Comparison of ENCODE assay signal across 23 cellular contexts in genomic region chr16:89847056-89847929, GRCh38. TPM values are rescaled to one million over a fixed set of nuclear protein-coding genes. Genes with fewer than 3 reads are reported as not detected.
DNase-seq lines count a peak whose midpoint lies in the region; ATAC-seq, FAIRE-seq and TF ChIP-seq lines count a peak whose summit lies in the region.
"Had no signal": no experiment of that assay in that cellular context is flagged by ENCODE, and none has a peak within 500 bp of the region (broad histone marks: within the 10 kb centered on the region; RNA-seq: fewer than 3 reads in every experiment).

No MANE protein-coding gene starts in this region.

- H3K4me1 ChIP-seq in cardiac muscle cell (ENCODE audit: low read depth) (peaks cover 11% of the 10 kb centered on the region), heart right ventricle (peaks cover 0 to 27% (median 9%) of the 10 kb centered on the region in 9 donors), endodermal cell (ENCODE audit: control insufficient read depth, insufficient read depth, low read length) (no peaks in the 10 kb centered on the region), thyroid gland (peaks cover 21 to 29% of the 10 kb centered on the region in 2 donors), esophagus squamous epithelium (no peaks in the 10 kb centered on the region)
- H3K4me1 ChIP-seq: upper lobe of right lung had no signal

- no peaks in the 10 kb centered on the region for H3K9me3 Mint-ChIP-seq in endodermal cell
- H3K9me3 Mint-ChIP-seq in activated naive CD4-positive, alpha-beta T cell treated with anti-CD3 and anti-CD28 coated beads, Interleukin-2, amount 50 U/mL, for 72 hours, result no peaks in the 10 kb centered on the region
- H3K9me3 Mint-ChIP-seq: activated T-cell treated with anti-CD3 and anti-CD28 coated beads, Interleukin-2, amount 50 U/mL, for 24 hours; CD14-positive monocyte; stimulated activated naive CD8-positive, alpha-beta T cell treated with anti-CD3 and anti-CD28 coated beads, Interleukin-15, amount 100 ng/mL, for 72 hours had no signal

- H3K36me3 ChIP-seq in cardiac muscle cell, result no peaks in the 10 kb centered on the region
- no peaks in the 10 kb centered on the region for H3K36me3 ChIP-seq in heart right ventricle
- H3K36me3 ChIP-seq in endodermal cell (ENCODE audit: control insufficient read depth, insufficient read depth, low read length), result no peaks in the 10 kb centered on the region
- H3K36me3 ChIP-seq in thyroid gland, result no peaks in the 10 kb centered on the region
- no peaks in the 10 kb centered on the region for H3K36me3 ChIP-seq in esophagus squamous epithelium
- H3K36me3 ChIP-seq: MG63, upper lobe of right lung, WERI-Rb-1 had no signal

- peaks cover 4% of the 10 kb centered on the region for H3K36me3 Mint-ChIP-seq in endodermal cell (ENCODE audit: low read depth)
- no peaks in the 10 kb centered on the region for H3K36me3 Mint-ChIP-seq in activated naive CD4-positive, alpha-beta T cell treated with anti-CD3 and anti-CD28 coated beads, Interleukin-2, amount 50 U/mL, for 72 hours
- H3K36me3 Mint-ChIP-seq: CD14-positive monocyte had no signal

- H3K4me3 Mint-ChIP-seq in endodermal cell, result no peak overlapping the region
- H3K4me3 Mint-ChIP-seq: activated T-cell treated with anti-CD3 and anti-CD28 coated beads, Interleukin-2, amount 50 U/mL, for 24 hours; CD14-positive monocyte; T-helper 17 cell had no signal

- TF ChIP-seq POLR2A in thyroid gland (IDR thresholded peaks at IDR 0.05) (no peak), esophagus squamous epithelium (IDR thresholded peaks at IDR 0.05) (no peak)

- intact Hi-C loops in heart right ventricle (cut with DNase I), result no loop called here
- intact Hi-C loops in thyroid gland (cut with DNase I), result no loop called here
- intact Hi-C loops in esophagus squamous epithelium (cut with DNase I), result no loop called here

- no peak for FAIRE-seq in D721Med (lab: Jason Lieb, UNC)

- no peak for TF ChIP-seq CTCF in cardiac muscle cell (IDR thresholded peaks at IDR 0.05; ENCODE audit: low read depth, low read length)
- no peak for TF ChIP-seq CTCF in heart right ventricle (IDR thresholded peaks at IDR 0.05)
- no peak for TF ChIP-seq CTCF in endodermal cell (conservative IDR thresholded peaks at IDR 0.05)
- no peak for TF ChIP-seq CTCF in thyroid gland (IDR thresholded peaks at IDR 0.05)
- TF ChIP-seq CTCF in esophagus squamous epithelium (IDR thresholded peaks at IDR 0.05), result no peak
- no peak for TF ChIP-seq CTCF in D721Med (IDR thresholded peaks at IDR 0.05; ENCODE audit: insufficient read depth, missing control alignments)

- peak overlapping the region; percentile 17 for H3K27ac Mint-ChIP-seq in endodermal cell
- no peak overlapping the region for H3K27ac Mint-ChIP-seq in activated naive CD4-positive, alpha-beta T cell treated with anti-CD3 and anti-CD28 coated beads, Interleukin-2, amount 50 U/mL, for 72 hours
- H3K27ac Mint-ChIP-seq: activated T-cell treated with anti-CD3 and anti-CD28 coated beads, Interleukin-2, amount 50 U/mL, for 24 hours; CD14-positive monocyte; stimulated activated naive CD8-positive, alpha-beta T cell treated with anti-CD3 and anti-CD28 coated beads, Interleukin-15, amount 100 ng/mL, for 72 hours; T-helper 17 cell had no signal

- no peaks in the 10 kb centered on the region for H3K27me3 Mint-ChIP-seq in endodermal cell (ENCODE audit: insufficient read depth)
- H3K27me3 Mint-ChIP-seq: activated T-cell treated with anti-CD3 and anti-CD28 coated beads, Interleukin-2, amount 50 U/mL, for 24 hours; stimulated activated naive CD8-positive, alpha-beta T cell treated with anti-CD3 and anti-CD28 coated beads, Interleukin-15, amount 100 ng/mL, for 72 hours; T-helper 17 cell had no signal

- H3K4me1 Mint-ChIP-seq in endodermal cell, result no peaks in the 10 kb centered on the region

- H3K27ac ChIP-seq in cardiac muscle cell (peak overlapping the region; percentile 5), heart right ventricle (no peak overlapping the region), endodermal cell (ENCODE audit: low read depth, low read length) (no peak overlapping the region), thyroid gland (peak overlapping the region; percentile 13 to 56 (median 47)), esophagus squamous epithelium (no peak overlapping the region)
- H3K27ac ChIP-seq: GM23248, upper lobe of right lung, WERI-Rb-1 had no signal

- DNase-seq in cardiac muscle cell (ENCODE audit: low read depth in 1 of 2, low spot score in 1 of 2) (no peak), heart right ventricle (no peak), NCI-H2107 treated with DMSO at 0.1 percent for 48 hours (lab: John Stamatoyannopoulos, UW; ENCODE audit: unreplicated experiment) (peak; percentile 81), endodermal cell (no peak), thyroid gland (peak; percentile 78 to 82), esophagus squamous epithelium (lab: John Stamatoyannopoulos, UW) (no peak), D721Med (ENCODE audit: insufficient read length, low spot score) (no peak)
- DNase-seq in activated naive CD4-positive, alpha-beta T cell treated with anti-CD3 and anti-CD28 coated beads, Interleukin-2, amount 50 U/mL, for 72 hours (ENCODE audit: low spot score in 2 of 2), result no peak
- DNase-seq: activated CD4-positive, alpha-beta T cell treated with anti-CD3 and anti-CD28 coated beads, Interleukin-2, amount 50 U/mL, for 48 hours; activated naive CD4-positive, alpha-beta T cell treated with anti-CD3 and anti-CD28 coated beads, Interleukin-2, amount 50 U/mL, for 16 hours; activated T-cell treated with anti-CD3 and anti-CD28 coated beads, Interleukin-2, amount 50 U/mL, for 24 hours; cortex of kidney; DND-41; foreskin fibroblast; GM23248; MG63; NCI-H510A; stimulated activated CD4-positive, alpha-beta T cell treated with anti-CD3 and anti-CD28 coated beads, Interleukin-1b, Interleukin-23, amount 100 ng/mL, for 48 hours; stimulated activated naive CD8-positive, alpha-beta T cell treated with anti-CD3 and anti-CD28 coated beads, Interleukin-15, amount 100 ng/mL, for 72 hours; T-helper 17 cell; upper lobe of right lung; WERI-Rb-1 had no signal

- no peaks in the 10 kb centered on the region for H3K27me3 ChIP-seq in cardiac muscle cell
- H3K27me3 ChIP-seq in heart right ventricle, result peaks cover 0 to 6% (median 0%) of the 10 kb centered on the region in 7 donors
- H3K27me3 ChIP-seq in endodermal cell (ENCODE audit: control insufficient read depth, insufficient read depth, low read length, poor library complexity, severe bottlenecking), result no peaks in the 10 kb centered on the region
- H3K27me3 ChIP-seq in thyroid gland, result no peaks in the 10 kb centered on the region
- H3K27me3 ChIP-seq in esophagus squamous epithelium, result no peaks in the 10 kb centered on the region
- H3K27me3 ChIP-seq: MG63, upper lobe of right lung had no signal

- H3K4me3 ChIP-seq in cardiac muscle cell, result no peak overlapping the region
- H3K4me3 ChIP-seq in heart right ventricle, result no peak overlapping the region
- no peak overlapping the region for H3K4me3 ChIP-seq in endodermal cell (ENCODE audit: low read length)
- no peak overlapping the region for H3K4me3 ChIP-seq in thyroid gland (replicated peaks in 1 of 3)
- H3K4me3 ChIP-seq in esophagus squamous epithelium, result no peak overlapping the region
- H3K4me3 ChIP-seq: GM23248, MG63, upper lobe of right lung had no signal

- H3K9me3 ChIP-seq in cardiac muscle cell (ENCODE audit: low read depth) (no peaks in the 10 kb centered on the region), heart right ventricle (no peaks in the 10 kb centered on the region), endodermal cell (ENCODE audit: control insufficient read depth, low read length) (no peaks in the 10 kb centered on the region), thyroid gland (no peaks in the 10 kb centered on the region), esophagus squamous epithelium (no peaks in the 10 kb centered on the region)
- H3K9me3 ChIP-seq: MG63, upper lobe of right lung had no signal

- 62% methylated on average over 26 of the region's 26 CpGs for WGBS in heart right ventricle, 2 donors
- WGBS in endodermal cell (ENCODE audit: insufficient coverage in 1 of 2, insufficient read length in 1 of 2), 2 experiments, result 88 to 90% methylated on average over 19 to 26 of the region's 26 CpGs
- 32 to 44% methylated on average over 18 to 26 of the region's 26 CpGs for WGBS in thyroid gland, 2 donors
- 73 to 77% methylated on average over 6 to 8 of the region's 26 CpGs for WGBS in esophagus squamous epithelium, 2 donors

- no peak overlapping the region for H3K9ac ChIP-seq in endodermal cell (ENCODE audit: extremely low read depth, low read length, poor library complexity, severe bottlenecking)
- H3K9ac ChIP-seq: GM23248 had no signal

- no peak for ATAC-seq in heart right ventricle
- ATAC-seq in activated naive CD4-positive, alpha-beta T cell treated with anti-CD3 and anti-CD28 coated beads, Interleukin-2, amount 50 U/mL, for 72 hours, result no peak
- ATAC-seq: stimulated activated naive CD8-positive, alpha-beta T cell treated with anti-CD3 and anti-CD28 coated beads, Interleukin-15, amount 100 ng/mL, for 72 hours; T-helper 17 cell; upper lobe of right lung had no signal

RNA-seq across cellular contexts. Expression of gene SPIRE2, which starts 19.0 kb away (rescaled TPM):
- 4.1 and 7.8 TPM in 2 replicates for total RNA-seq in cardiac muscle cell
- polyA plus RNA-seq in cardiac muscle cell, result 3.8 and 5.1 TPM in 2 replicates
- total RNA-seq in heart right ventricle, result 1 to 10 TPM in 6 of 10 donors, under 1 TPM in 4; 0.46 to 1.9 (median 1.2) TPM
- polyA plus RNA-seq in heart right ventricle, result 1 to 10 TPM in 1 of 2 donors, under 1 TPM in 1; 0.52 to 1.5 TPM
- 10 to 100 TPM; 12.8 to 12.9 TPM for total RNA-seq in endodermal cell
- 10.5 TPM for polyA plus RNA-seq in endodermal cell (2013, experiment 1 of 2)
- 7.9 TPM for polyA plus RNA-seq in endodermal cell (2013, experiment 2 of 2)
- total RNA-seq in thyroid gland, result 10 to 100 TPM in 2 of 4 donors, 1 to 10 TPM in 2; 7.0 to 10.9 (median 9.5) TPM
- 1 to 10 TPM; 3.4 to 9.6 (median 4.3) TPM for total RNA-seq in esophagus squamous epithelium
- total RNA-seq in activated naive CD4-positive, alpha-beta T cell treated with anti-CD3 and anti-CD28 coated beads, Interleukin-2, amount 50 U/mL, for 72 hours, result 1 to 10 TPM; 1.9 to 2.6 TPM

RNA-seq across cellular contexts. Expression of gene TCF25, which starts 26.1 kb away (rescaled TPM):
- total RNA-seq in cardiac muscle cell (206 and 300 TPM in 2 replicates), heart right ventricle (100 to 1,000 TPM in 3 of 10 donors, 10 to 100 TPM in 7; 77.5 to 112 (median 94.8) TPM), endodermal cell (100 to 1,000 TPM; 172 to 176 TPM), thyroid gland (100 to 1,000 TPM; 144 to 266 (median 201) TPM), esophagus squamous epithelium (100 to 1,000 TPM in 2 of 4 donors, 10 to 100 TPM in 2; 79.7 to 124 (median 101) TPM)
- polyA plus RNA-seq in cardiac muscle cell (229 and 239 TPM in 2 replicates), heart right ventricle (100 to 1,000 TPM in 1 of 2 donors, 10 to 100 TPM in 1; 88.3 to 101 TPM)
- 131 TPM for polyA plus RNA-seq in endodermal cell (2013, experiment 1 of 2)
- 130 TPM for polyA plus RNA-seq in endodermal cell (2013, experiment 2 of 2)
- total RNA-seq in activated naive CD4-positive, alpha-beta T cell treated with anti-CD3 and anti-CD28 coated beads, Interleukin-2, amount 50 U/mL, for 72 hours, result 100 to 1,000 TPM; 167 to 235 TPM

RNA-seq across cellular contexts. Expression of gene FANCA, which starts 30.8 kb away (rescaled TPM):
- 20.7 and 26.2 TPM in 2 replicates for total RNA-seq in cardiac muscle cell
- polyA plus RNA-seq in cardiac muscle cell, result 17.6 and 20.1 TPM in 2 replicates
- 100 to 1,000 TPM in 1 of 10 donors, 1 to 10 TPM in 9; 1.0 to 101 (median 2.0) TPM for total RNA-seq in heart right ventricle
- polyA plus RNA-seq in heart right ventricle, result 1 to 10 TPM; 2.8 to 4.0 TPM
- total RNA-seq in endodermal cell, result 100 to 1,000 TPM; 131 to 165 TPM
- 79.8 TPM for polyA plus RNA-seq in endodermal cell (2013, experiment 1 of 2)
- polyA plus RNA-seq in endodermal cell (2013, experiment 2 of 2), result 71.3 TPM
- total RNA-seq in thyroid gland, result 10 to 100 TPM in 1 of 4 donors, 1 to 10 TPM in 3; 2.3 to 10.3 (median 3.6) TPM
- total RNA-seq in esophagus squamous epithelium, result 10 to 100 TPM in 1 of 4 donors, 1 to 10 TPM in 3; 3.8 to 29.0 (median 6.8) TPM
- 100 to 1,000 TPM; 123 to 194 TPM for total RNA-seq in activated naive CD4-positive, alpha-beta T cell treated with anti-CD3 and anti-CD28 coated beads, Interleukin-2, amount 50 U/mL, for 72 hours

Comparison
In these comparisons a context has a peak if more than half of its experiments do, and no peak if none do; other contexts are left out.
1. H3K27ac ChIP-seq: peak in cardiac muscle cell (single experiment) and thyroid gland (3 of 3); none in heart right ventricle (0 of 10), endodermal cell (single experiment) and esophagus squamous epithelium (0 of 4).
2. DNase-seq: peak in NCI-H2107 treated with DMSO at 0.1 percent for 48 hours (single experiment) and thyroid gland (2 of 2); none in cardiac muscle cell (0 of 2), heart right ventricle (0 of 2), endodermal cell (single experiment), esophagus squamous epithelium (single experiment), D721Med (single experiment) and activated naive CD4-positive, alpha-beta T cell treated with anti-CD3 and anti-CD28 coated beads, Interleukin-2, amount 50 U/mL, for 72 hours (0 of 2).